ENCODE assay signal across 9 cellular contexts in genomic region chr2:34096552-34097171, GRCh38.
DNase-seq lines count a peak whose midpoint lies in the region; ATAC-seq, FAIRE-seq and TF ChIP-seq lines count a peak whose summit lies in the region.
"Had no signal": no experiment of that assay in that cellular context is flagged by ENCODE, and none has a peak within 500 bp of the region (broad histone marks: within the 10 kb centered on the region; RNA-seq: fewer than 3 reads in every experiment).

No MANE protein-coding gene starts in this region.

- no peaks in the 10 kb centered on the region for H3K9me2 ChIP-seq in PC-9 (ENCODE audit: insufficient read depth)

- H3K9me3 ChIP-seq in PC-9 (ENCODE audit: insufficient read depth, low read depth) (no peaks in the 10 kb centered on the region), small intestine (ENCODE audit: control insufficient read depth, low read depth) (no peaks in the 10 kb centered on the region)

- H2AFZ ChIP-seq in PC-9 = no peak overlapping the region

- BruUV-seq in PC-9 (replicated peaks; lab: Mats Ljungman, UMichigan) = no TSS peak

- WGBS in small intestine, 3 donors = 63 to 67% (median 64%) methylated on average over 3 of the region's 3 CpGs

- no peak for FAIRE-seq in small intestine (lab: Jason Lieb, UNC)
- FAIRE-seq: colon had no signal

- H3K27me3 ChIP-seq in PC-9 (ENCODE audit: insufficient read depth, low read depth) (no peaks in the 10 kb centered on the region), small intestine (ENCODE audit: control insufficient read depth in 2 of 2, insufficient read depth in 2 of 2, low read length in 2 of 2) (no peaks in the 10 kb centered on the region)

- no peaks in the 10 kb centered on the region for H3K36me3 ChIP-seq in PC-9 (ENCODE audit: low read depth)
- no peaks in the 10 kb centered on the region for H3K36me3 ChIP-seq in small intestine (ENCODE audit: control insufficient read depth in 2 of 2, insufficient read depth in 2 of 2, low read length in 2 of 2)

- DNase-seq in DMS114 treated with DMSO at 0.1 percent for 48 hours (lab: John Stamatoyannopoulos, UW; ENCODE audit: unreplicated experiment) (peak; percentile 25), GM19240 (ENCODE audit: insufficient read length, low spot score) (peak; percentile 2), PC-9 (peak; percentile 16 to 43), amniotic epithelial cell (ENCODE audit: low read depth) (peak; percentile 44), hepatic stellate cell (ENCODE audit: low spot score) (peak; percentile 11), small intestine (peak; percentile 56), cerebellar nuclear complex (lab: John Stamatoyannopoulos, UW) (no peak)

- TF ChIP-seq CTCF in PC-9 (conservative IDR thresholded peaks at IDR 0.05) = peak; percentile 89

- H3K4me3 ChIP-seq in PC-9 (no peak overlapping the region), small intestine (ENCODE audit: low read depth in 1 of 2, low read length in 2 of 2) (no peak overlapping the region)

- no peaks in the 10 kb centered on the region for H3K79me2 ChIP-seq in PC-9 (ENCODE audit: low read depth)

- CTCF ChIA-PET in PC-9 (lab: Charles Lee) = no interaction called here

- intact Hi-C loops in PC-9 (cut with micrococcal nuclease; ENCODE audit: unreplicated experiment) = loop anchor here (2.0 kb wide), 1 partner anchor 1314 kb away; no protein-coding TSS in a partner anchor

- ATAC-seq in HG03442 (IDR thresholded peaks at IDR 0.05; ENCODE audit: unreplicated experiment) = peak; percentile 66

- POLR2A ChIA-PET in PC-9 (lab: Charles Lee; ENCODE audit: unreplicated experiment) = no interaction called here

- H3K27ac ChIP-seq in PC-9 (no peak overlapping the region), small intestine (ENCODE audit: low read depth in 1 of 2, low read length in 1 of 2) (no peak overlapping the region)

- no peaks in the 10 kb centered on the region for H3F3A ChIP-seq in PC-9 (ENCODE audit: insufficient read depth, low read depth)

- H4K20me1 ChIP-seq in PC-9 (ENCODE audit: insufficient read depth) = no peaks in the 10 kb centered on the region

- H3K4me2 ChIP-seq in PC-9 = no peak overlapping the region

- no peaks in the 10 kb centered on the region for H3K4me1 ChIP-seq in PC-9 (replicated peaks; ENCODE audit: insufficient read depth)
- H3K4me1 ChIP-seq in small intestine (ENCODE audit: control insufficient read depth in 2 of 2, insufficient read depth in 1 of 2, low read depth in 1 of 2, low read length in 1 of 2) = no peaks in the 10 kb centered on the region

Comparison
In these comparisons a context has a peak if more than half of its experiments do, and no peak if none do; other contexts are left out.
1. DNase-seq: peak in DMS114 treated with DMSO at 0.1 percent for 48 hours (single experiment), GM19240 (single experiment), PC-9 (2 of 2), amniotic epithelial cell (single experiment), hepatic stellate cell (single experiment) and small intestine (single experiment); none in cerebellar nuclear complex (0 of 2).